ENCODE assay signal across 24 cellular contexts in the genomic region with DNA sequence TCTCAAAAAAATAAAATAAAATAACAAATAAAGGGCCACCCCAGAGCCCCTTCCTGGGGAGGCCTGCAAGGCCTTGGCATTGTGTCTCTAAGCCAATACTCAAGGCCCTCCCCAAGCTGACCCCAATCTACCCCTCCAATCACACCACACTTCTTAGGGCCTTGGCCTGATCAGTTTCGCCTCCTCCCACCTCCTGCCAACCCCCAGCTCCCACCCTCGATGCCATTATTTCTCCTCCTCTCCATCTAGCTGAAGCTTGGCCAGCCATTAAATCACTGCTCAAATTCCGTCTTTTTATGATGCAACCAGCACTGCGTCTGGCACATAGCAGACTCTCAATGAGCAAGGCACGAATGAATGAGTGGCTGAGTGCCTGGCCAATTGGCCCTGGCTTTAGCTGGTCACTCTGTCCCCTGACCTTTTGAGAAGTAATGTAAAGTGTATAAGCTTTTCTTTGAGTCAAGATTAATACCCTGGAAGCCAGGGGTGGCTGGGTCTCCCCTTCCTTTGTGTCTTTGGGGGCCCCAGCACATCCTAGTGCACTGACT. TPM values are rescaled to one million over a fixed set of nuclear protein-coding genes. Genes with fewer than 3 reads are reported as not detected.
DNase-seq lines count a peak whose midpoint lies in the region; ATAC-seq and TF ChIP-seq lines count a peak whose summit lies in the region.
"Had no signal": no experiment of that assay in that cellular context is flagged by ENCODE, and none has a peak within 500 bp of the region (broad histone marks: within the 10 kb centered on the region; RNA-seq: fewer than 3 reads in every experiment).

No MANE protein-coding gene starts in this region.

- ATAC-seq in left cardiac atrium: no peak
- peak; percentile 40 for ATAC-seq in aorta (ENCODE audit: low FRiP score)
- no peak for ATAC-seq in HG03139 (IDR thresholded peaks at IDR 0.05; ENCODE audit: unreplicated experiment)
- ATAC-seq: gastrocnemius medialis, K562, left colon had no signal

- H3K36me3 ChIP-seq in left ventricle myocardium inferior (no peaks in the 10 kb centered on the region), aorta (ENCODE audit: control insufficient read depth in 1 of 2, insufficient read depth in 2 of 2, low read length in 1 of 2) (no peaks in the 10 kb centered on the region)
- H3K36me3 ChIP-seq: esophagus muscularis mucosa, gastrocnemius medialis, stomach, tibial artery had no signal

- intact Hi-C loops in left cardiac atrium (cut with DNase I) (no loop called here), left ventricle myocardium inferior (cut with micrococcal nuclease) (no loop called here), aorta (cut with DNase I) (no loop called here)

- peak overlapping the region in 2 of 3 experiments; percentile 65 to 74 for H3K27ac Mint-ChIP-seq in nephron
- H3K27ac Mint-ChIP-seq: activated T-cell treated with anti-CD3 and anti-CD28 coated beads, Interleukin-2, amount 50 U/mL, for 24 hours had no signal

- H3K4me1 ChIP-seq in left ventricle myocardium inferior (no peaks in the 10 kb centered on the region), aorta (ENCODE audit: control insufficient read depth in 1 of 2, insufficient read depth in 2 of 2, low read length in 2 of 2) (no peaks in the 10 kb centered on the region)
- H3K4me1 ChIP-seq: gastrocnemius medialis had no signal

- H3K4me3 ChIP-seq in left ventricle myocardium inferior: no peak overlapping the region
- no peak overlapping the region for H3K4me3 ChIP-seq in coronary artery
- H3K4me3 ChIP-seq in aorta (ENCODE audit: low read length in 2 of 2): no peak overlapping the region
- H3K4me3 ChIP-seq: esophagus muscularis mucosa, gastrocnemius medialis, K562, skin epidermis, stomach, tibial artery had no signal

- no peak overlapping the region for H3K4me3 Mint-ChIP-seq in nephron
- H3K4me3 Mint-ChIP-seq: activated T-cell treated with anti-CD3 and anti-CD28 coated beads, Interleukin-2, amount 50 U/mL, for 24 hours had no signal

- H3K27me3 ChIP-seq in left ventricle myocardium inferior (ENCODE audit: low read depth): no peaks in the 10 kb centered on the region
- H3K27me3 ChIP-seq in aorta (ENCODE audit: control insufficient read depth in 1 of 2, insufficient read depth in 2 of 2, low read length in 1 of 2): no peaks in the 10 kb centered on the region
- H3K27me3 ChIP-seq: esophagus muscularis mucosa, gastrocnemius medialis, stomach, tibial artery had no signal

- peaks cover 49% of the 10 kb centered on the region for H3K4me1 Mint-ChIP-seq in nephron

- H3K9me3 ChIP-seq in left ventricle myocardium inferior (replicated peaks) (peaks cover 6% of the 10 kb centered on the region), aorta (ENCODE audit: control insufficient read depth, low read length) (no peaks in the 10 kb centered on the region)
- H3K9me3 ChIP-seq: esophagus muscularis mucosa, gastrocnemius medialis, stomach, tibial artery had no signal

- 31 to 43% methylated on average over 5 of the region's 5 CpGs for whole genome bisulfite sequencing in aorta, 2 donors

- H3K27ac ChIP-seq in left ventricle myocardium inferior (replicated peaks) (no peak overlapping the region), coronary artery (no peak overlapping the region), aorta (ENCODE audit: low read depth in 1 of 2, low read length in 2 of 2) (no peak overlapping the region)
- H3K27ac ChIP-seq: esophagus muscularis mucosa, gastrocnemius medialis, skin epidermis, stomach, tibial artery had no signal

- H3K27me3 Mint-ChIP-seq in nephron (ENCODE audit: low read depth): peaks cover 8% of the 10 kb centered on the region
- H3K27me3 Mint-ChIP-seq: activated T-cell treated with anti-CD3 and anti-CD28 coated beads, Interleukin-2, amount 50 U/mL, for 24 hours had no signal

- DNase-seq in left cardiac atrium: peak; percentile 56
- no peak for DNase-seq in left ventricle myocardium inferior
- peak; percentile 57 for DNase-seq in coronary artery (ENCODE audit: low spot score)
- DNase-seq in aorta: peak in 1 of 2 donors; percentile 78
- DNase-seq in NCI-H226: no peak
- DNase-seq in RPMI8226: no peak
- DNase-seq: activated CD4-positive, CD25-positive, alpha-beta regulatory T cell treated with anti-CD3 and anti-CD28 coated beads, Interleukin-2, amount 50 U/mL, for 72 hours; activated naive CD4-positive, alpha-beta T cell; activated T-cell treated with anti-CD3 and anti-CD28 coated beads, Interleukin-2, amount 50 U/mL, for 24 hours; amygdala; gastrocnemius medialis; left colon; NCI-H2029 treated with DMSO at 0.1 percent for 48 hours; NCI-H345; NCI-H774; stimulated activated CD8-positive, alpha-beta memory T cell treated with anti-CD3 and anti-CD28 coated beads, Interleukin-4, amount 100 ng/mL, for 48 hours; stomach; T-helper 1 cell had no signal

- H3K36me3 Mint-ChIP-seq in nephron (ENCODE audit: low read depth): no peaks in the 10 kb centered on the region

- H3K9me3 Mint-ChIP-seq in nephron: peaks cover 6% of the 10 kb centered on the region

- TF ChIP-seq CTCF in left ventricle myocardium inferior (IDR thresholded peaks at IDR 0.05; ENCODE audit: borderline replicate concordance) (no peak), coronary artery (IDR thresholded peaks at IDR 0.05) (no peak), nephron (IDR thresholded peaks at IDR 0.05; ENCODE audit: unreplicated experiment in 3 of 3) (no peak)

RNA-seq across cellular contexts. Expression of gene SMAD7, which starts 55.9 kb away (rescaled TPM):
- total RNA-seq in left cardiac atrium (10 to 100 TPM; 17.1 to 49.0 TPM), left ventricle myocardium inferior (19.3 TPM), aorta (10 to 100 TPM; 55.4 to 98.8 TPM)
- 10 to 100 TPM; 27.3 to 32.9 TPM for polyA plus RNA-seq in aorta

Comparison
In these comparisons a context has a peak if more than half of its experiments do, and no peak if none do; other contexts are left out.
1. DNase-seq: peak in left cardiac atrium (single experiment) and coronary artery (single experiment); none in left ventricle myocardium inferior (single experiment), NCI-H226 (single experiment) and RPMI8226 (single experiment).